In the genomic region with DNA sequence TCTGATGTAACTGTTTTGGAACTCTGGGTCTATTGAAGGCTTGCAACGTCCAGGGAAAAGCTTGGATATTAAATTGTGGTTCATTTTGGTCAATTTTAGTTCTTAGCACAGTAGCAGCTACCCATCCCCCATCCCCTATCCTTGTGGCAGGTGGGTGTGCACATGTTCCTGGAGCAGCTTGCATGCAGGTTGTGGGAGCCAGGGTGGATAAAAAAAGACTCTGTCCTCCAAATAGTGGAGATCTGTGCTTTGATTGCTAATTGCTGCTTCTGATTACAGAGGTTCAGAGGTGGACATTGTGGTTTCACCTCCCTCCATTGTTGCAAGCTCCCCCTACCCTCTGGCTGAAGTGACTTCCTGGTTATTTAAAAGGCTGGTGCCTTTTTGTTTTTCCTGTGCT, we compare ENCODE assay signal across 29 cellular contexts.
"Had no signal": no experiment of that assay in that cellular context is flagged by ENCODE, and none has a peak within 500 bp of the region (broad histone marks: within the 10 kb centered on the region; RNA-seq: fewer than 3 reads in every experiment).

No MANE protein-coding gene starts in this region.

- H2AFZ ChIP-seq: parathyroid adenoma had no signal

- ATAC-seq: naive thymus-derived CD8-positive, alpha-beta T cell; natural killer cell treated with Interleukin-12 subunit alpha and Interleukin-12 subunit beta and Interleukin-15 and Interleukin-18, amount 100 ng/mL, for 72 hours; psoas muscle; right cardiac atrium; sciatic nerve; stimulated activated memory B cell treated with anti-CD40 and anti-IgM and Interleukin-4, amounts not matched to agents 10 μg/mL and 1 μg/mL and 100 μg/mL, for 72 hours; stimulated activated naive CD8-positive, alpha-beta T cell treated with anti-CD3 and anti-CD28 coated beads, Interleukin-15, amount 100 ng/mL, for 72 hours; stimulated activated naive CD8-positive, alpha-beta T cell treated with anti-CD3 and anti-CD28 coated beads, Interleukin-15, Interleukin-2, amounts not matched to agents 100 U/mL and 50 U/mL, for 24 hours; upper lobe of right lung had no signal

- H3K4me1 ChIP-seq: parathyroid adenoma, psoas muscle, spleen, suprapubic skin, testis, tibial artery, transverse colon, upper lobe of right lung, uterus had no signal

- H3K9ac ChIP-seq: parathyroid adenoma had no signal

- H3K27me3 ChIP-seq: ovary, spleen, suprapubic skin, testis, tibial artery, transverse colon, upper lobe of right lung, uterus had no signal

- DNase-seq: naive thymus-derived CD8-positive, alpha-beta T cell; nephron progenitor cell; occipital lobe; ovary; posterior cingulate gyrus; psoas muscle; right cardiac atrium; spleen; stimulated activated CD4-positive, alpha-beta T cell treated with anti-CD3 and anti-CD28 coated beads, Interleukin-12 subunit alpha, Interleukin-12 subunit beta, amount 100 ng/mL, for 4 hours; stimulated activated CD4-positive, alpha-beta T cell treated with anti-CD3 and anti-CD28 coated beads, Interleukin-1b, Interleukin-23, amount 100 ng/mL, for 48 hours; stimulated activated CD4-positive, alpha-beta T cell treated with anti-CD3 and anti-CD28 coated beads, Interleukin-4, amount 100 ng/mL, for 1 hour; stimulated activated CD4-positive, alpha-beta T cell treated with anti-CD3 and anti-CD28 coated beads, Interleukin-4, amount 100 ng/mL, for 4 hours; stimulated activated CD8-positive, alpha-beta memory T cell treated with anti-CD3 and anti-CD28 coated beads, Interleukin-4, amount 100 ng/mL, for 48 hours; stimulated activated naive CD4-positive, alpha-beta T cell; stimulated activated naive CD8-positive, alpha-beta T cell treated with anti-CD3 and anti-CD28 coated beads, Interleukin-15, amount 100 ng/mL, for 72 hours; stimulated activated naive CD8-positive, alpha-beta T cell treated with anti-CD3 and anti-CD28 coated beads, Interleukin-15, Interleukin-2, amounts not matched to agents 100 U/mL and 50 U/mL, for 24 hours; substantia nigra; testis; tibial artery; transverse colon; upper lobe of right lung; uterus had no signal

- H3K4me3 ChIP-seq: ovary, psoas muscle, skin epidermis, smooth muscle cell, spleen, suprapubic skin, testis, tibial artery, transverse colon, upper lobe of right lung, uterus had no signal

- H3K27ac ChIP-seq: ovary, parathyroid adenoma, psoas muscle, skin epidermis, spleen, suprapubic skin, testis, tibial artery, transverse colon, upper lobe of right lung, uterus had no signal

- H3K79me2 ChIP-seq: parathyroid adenoma had no signal

- H3K4me2 ChIP-seq: smooth muscle cell had no signal

- H3K9me3 ChIP-seq: ovary, testis, upper lobe of right lung had no signal

- H3K36me3 ChIP-seq: ovary, spleen, suprapubic skin, tibial artery, transverse colon, upper lobe of right lung, uterus had no signal
